1 cellular context compared by ENCODE assay signal in genomic region chr19:3411636-3412035, GRCh38.
TF ChIP-seq lines count a peak whose summit lies in the region.

No MANE protein-coding gene starts in this region.

TF ChIP-seq in HepG2, 621 proteins besides CTCF, POLR2A, EP300 and RAD21 (continued from another document and continues in another):
- TF ChIP-seq HMGXB3 (CRISPR knock-in tag; IDR thresholded peaks at IDR 0.05; ENCODE audit: borderline replicate concordance) = no peak
- TF ChIP-seq ZNF572 (CRISPR knock-in tag; IDR thresholded peaks at IDR 0.05) = no peak
- TF ChIP-seq ZNF263 (CRISPR knock-in tag; IDR thresholded peaks at IDR 0.05) = peak; percentile 42; the same call in 1 of the 2 replicates
- TF ChIP-seq, protein P1, sequence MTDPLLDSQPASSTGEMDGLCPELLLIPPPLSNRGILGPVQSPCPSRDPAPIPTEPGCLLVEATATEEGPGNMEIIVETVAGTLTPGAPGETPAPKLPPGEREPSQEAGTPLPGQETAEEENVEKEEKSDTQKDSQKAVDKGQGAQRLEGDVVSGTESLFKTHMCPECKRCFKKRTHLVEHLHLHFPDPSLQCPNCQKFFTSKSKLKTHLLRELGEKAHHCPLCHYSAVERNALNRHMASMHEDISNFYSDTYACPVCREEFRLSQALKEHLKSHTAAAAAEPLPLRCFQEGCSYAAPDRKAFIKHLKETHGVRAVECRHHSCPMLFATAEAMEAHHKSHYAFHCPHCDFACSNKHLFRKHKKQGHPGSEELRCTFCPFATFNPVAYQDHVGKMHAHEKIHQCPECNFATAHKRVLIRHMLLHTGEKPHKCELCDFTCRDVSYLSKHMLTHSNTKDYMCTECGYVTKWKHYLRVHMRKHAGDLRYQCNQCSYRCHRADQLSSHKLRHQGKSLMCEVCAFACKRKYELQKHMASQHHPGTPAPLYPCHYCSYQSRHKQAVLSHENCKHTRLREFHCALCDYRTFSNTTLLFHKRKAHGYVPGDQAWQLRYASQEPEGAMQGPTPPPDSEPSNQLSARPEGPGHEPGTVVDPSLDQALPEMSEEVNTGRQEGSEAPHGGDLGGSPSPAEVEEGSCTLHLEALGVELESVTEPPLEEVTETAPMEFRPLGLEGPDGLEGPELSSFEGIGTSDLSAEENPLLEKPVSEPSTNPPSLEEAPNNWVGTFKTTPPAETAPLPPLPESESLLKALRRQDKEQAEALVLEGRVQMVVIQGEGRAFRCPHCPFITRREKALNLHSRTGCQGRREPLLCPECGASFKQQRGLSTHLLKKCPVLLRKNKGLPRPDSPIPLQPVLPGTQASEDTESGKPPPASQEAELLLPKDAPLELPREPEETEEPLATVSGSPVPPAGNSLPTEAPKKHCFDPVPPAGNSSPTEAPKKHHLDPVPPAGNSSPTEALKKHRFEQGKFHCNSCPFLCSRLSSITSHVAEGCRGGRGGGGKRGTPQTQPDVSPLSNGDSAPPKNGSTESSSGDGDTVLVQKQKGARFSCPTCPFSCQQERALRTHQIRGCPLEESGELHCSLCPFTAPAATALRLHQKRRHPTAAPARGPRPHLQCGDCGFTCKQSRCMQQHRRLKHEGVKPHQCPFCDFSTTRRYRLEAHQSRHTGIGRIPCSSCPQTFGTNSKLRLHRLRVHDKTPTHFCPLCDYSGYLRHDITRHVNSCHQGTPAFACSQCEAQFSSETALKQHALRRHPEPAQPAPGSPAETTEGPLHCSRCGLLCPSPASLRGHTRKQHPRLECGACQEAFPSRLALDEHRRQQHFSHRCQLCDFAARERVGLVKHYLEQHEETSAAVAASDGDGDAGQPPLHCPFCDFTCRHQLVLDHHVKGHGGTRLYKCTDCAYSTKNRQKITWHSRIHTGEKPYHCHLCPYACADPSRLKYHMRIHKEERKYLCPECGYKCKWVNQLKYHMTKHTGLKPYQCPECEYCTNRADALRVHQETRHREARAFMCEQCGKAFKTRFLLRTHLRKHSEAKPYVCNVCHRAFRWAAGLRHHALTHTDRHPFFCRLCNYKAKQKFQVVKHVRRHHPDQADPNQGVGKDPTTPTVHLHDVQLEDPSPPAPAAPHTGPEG (CRISPR knock-in tag; IDR thresholded peaks at IDR 0.05) = no peak
- no peak for TF ChIP-seq ZNF749 (CRISPR knock-in tag; IDR thresholded peaks at IDR 0.05; ENCODE audit: borderline replicate concordance)
- no peak for TF ChIP-seq ZNF747 (CRISPR knock-in tag; IDR thresholded peaks at IDR 0.05; ENCODE audit: borderline replicate concordance)
- TF ChIP-seq, protein P2, sequence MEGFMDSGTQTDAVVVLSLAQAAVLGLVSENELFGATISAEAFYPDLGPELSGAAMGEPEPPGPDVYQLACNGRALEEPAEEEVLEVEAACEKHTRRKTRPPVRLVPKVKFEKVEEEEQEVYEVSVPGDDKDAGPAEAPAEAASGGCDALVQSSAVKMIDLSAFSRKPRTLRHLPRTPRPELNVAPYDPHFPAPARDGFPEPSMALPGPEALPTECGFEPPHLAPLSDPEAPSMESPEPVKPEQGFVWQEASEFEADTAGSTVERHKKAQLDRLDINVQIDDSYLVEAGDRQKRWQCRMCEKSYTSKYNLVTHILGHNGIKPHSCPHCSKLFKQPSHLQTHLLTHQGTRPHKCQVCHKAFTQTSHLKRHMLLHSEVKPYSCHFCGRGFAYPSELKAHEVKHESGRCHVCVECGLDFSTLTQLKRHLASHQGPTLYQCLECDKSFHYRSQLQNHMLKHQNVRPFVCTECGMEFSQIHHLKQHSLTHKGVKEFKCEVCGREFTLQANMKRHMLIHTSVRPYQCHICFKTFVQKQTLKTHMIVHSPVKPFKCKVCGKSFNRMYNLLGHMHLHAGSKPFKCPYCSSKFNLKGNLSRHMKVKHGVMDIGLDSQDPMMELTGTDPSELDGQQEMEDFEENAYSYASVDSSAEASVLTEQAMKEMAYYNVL (CRISPR knock-in tag; IDR thresholded peaks at IDR 0.05; ENCODE audit: borderline replicate concordance) = peak; percentile 55; the same call in 1 of the 2 replicates
- no peak for TF ChIP-seq SMAD3 (CRISPR knock-in tag; IDR thresholded peaks at IDR 0.05)
- TF ChIP-seq HNRNPL (IDR thresholded peaks at IDR 0.05; ENCODE audit: low read depth, low read length) = no peak
- no peak for TF ChIP-seq PBX3 (CRISPR knock-in tag; IDR thresholded peaks at IDR 0.05; ENCODE audit: borderline replicate concordance)
- no peak for TF ChIP-seq ZSCAN22 (CRISPR knock-in tag; IDR thresholded peaks at IDR 0.05)
- no peak for TF ChIP-seq ZUFSP (CRISPR knock-in tag; IDR thresholded peaks at IDR 0.05; ENCODE audit: borderline replicate concordance)
- no peak for TF ChIP-seq ZNF451 (CRISPR knock-in tag; IDR thresholded peaks at IDR 0.05)
- TF ChIP-seq TBP (CRISPR knock-in tag; IDR thresholded peaks at IDR 0.05) = no peak
- TF ChIP-seq ZFP62 (CRISPR knock-in tag; IDR thresholded peaks at IDR 0.05) = no peak
- no peak for TF ChIP-seq RERE (CRISPR knock-in tag; IDR thresholded peaks at IDR 0.05; ENCODE audit: low read depth)
- no peak for TF ChIP-seq HMG20A (CRISPR knock-in tag; IDR thresholded peaks at IDR 0.05; ENCODE audit: borderline replicate concordance)
- no peak for TF ChIP-seq KLF12 (CRISPR knock-in tag; IDR thresholded peaks at IDR 0.05; ENCODE audit: borderline replicate concordance)
- no peak for TF ChIP-seq ZNF382 (CRISPR knock-in tag; IDR thresholded peaks at IDR 0.05; ENCODE audit: borderline replicate concordance)
- no peak for TF ChIP-seq ZNF556 (CRISPR knock-in tag; IDR thresholded peaks at IDR 0.05; ENCODE audit: borderline replicate concordance)
- TF ChIP-seq RXRB (CRISPR knock-in tag; IDR thresholded peaks at IDR 0.05; ENCODE audit: borderline replicate concordance) = peak; percentile 89
- TF ChIP-seq ZNF629 (CRISPR knock-in tag; conservative IDR thresholded peaks at IDR 0.05) = 0 out of 2 replicates have a peak, but pooled peaks have one; percentile 34
- peak; percentile 85 for TF ChIP-seq ZNF777 (CRISPR knock-in tag; IDR thresholded peaks at IDR 0.05)
- TF ChIP-seq RNF2 (conservative IDR thresholded peaks at IDR 0.05; ENCODE audit: low read depth) = no peak
- peak; percentile 33; the same call in 1 of the 2 replicates for TF ChIP-seq ZNF317 (CRISPR knock-in tag; IDR thresholded peaks at IDR 0.05)
- 0 out of 2 replicates have a peak, but pooled peaks have one; percentile 27 for TF ChIP-seq HMG20B (CRISPR knock-in tag; conservative IDR thresholded peaks at IDR 0.05)
- TF ChIP-seq SMARCE1 (IDR thresholded peaks at IDR 0.05; ENCODE audit: borderline replicate concordance) = no peak
- TF ChIP-seq, protein P3, sequence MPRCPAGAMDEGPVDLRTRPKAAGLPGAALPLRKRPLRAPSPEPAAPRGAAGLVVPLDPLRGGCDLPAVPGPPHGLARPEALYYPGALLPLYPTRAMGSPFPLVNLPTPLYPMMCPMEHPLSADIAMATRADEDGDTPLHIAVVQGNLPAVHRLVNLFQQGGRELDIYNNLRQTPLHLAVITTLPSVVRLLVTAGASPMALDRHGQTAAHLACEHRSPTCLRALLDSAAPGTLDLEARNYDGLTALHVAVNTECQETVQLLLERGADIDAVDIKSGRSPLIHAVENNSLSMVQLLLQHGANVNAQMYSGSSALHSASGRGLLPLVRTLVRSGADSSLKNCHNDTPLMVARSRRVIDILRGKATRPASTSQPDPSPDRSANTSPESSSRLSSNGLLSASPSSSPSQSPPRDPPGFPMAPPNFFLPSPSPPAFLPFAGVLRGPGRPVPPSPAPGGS (CRISPR knock-in tag; IDR thresholded peaks at IDR 0.05) = no peak
- no peak for TF ChIP-seq SALL2 (CRISPR knock-in tag; IDR thresholded peaks at IDR 0.05)
- TF ChIP-seq ZNF546 (CRISPR knock-in tag; conservative IDR thresholded peaks at IDR 0.05) = no peak
- TF ChIP-seq, protein P4, sequence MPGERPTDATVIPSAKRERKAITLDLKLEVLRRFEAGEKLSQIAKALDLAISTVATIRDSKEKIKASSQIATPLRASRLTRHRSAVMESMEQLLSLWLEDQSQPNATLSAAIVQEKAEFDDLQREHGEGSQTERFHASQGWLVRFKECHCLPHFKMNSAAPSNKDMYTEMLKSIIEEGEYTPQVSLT (CRISPR knock-in tag; IDR thresholded peaks at IDR 0.05; ENCODE audit: borderline replicate concordance, low read depth) = no peak
- no peak for TF ChIP-seq GABPA (IDR thresholded peaks at IDR 0.05; ENCODE audit: low read depth, low read length)
- TF ChIP-seq GABPA (CRISPR knock-in tag; IDR thresholded peaks at IDR 0.05; ENCODE audit: low read depth) = peak; percentile 42; the same call in 1 of the 2 replicates
